ENCODE assay signal across 8 cellular contexts in genomic region chr5:115602585-115603125, GRCh38. TPM values are rescaled to one million over a fixed set of nuclear protein-coding genes. Genes with fewer than 3 reads are reported as not detected.
DNase-seq lines count a peak whose midpoint lies in the region; ATAC-seq and TF ChIP-seq lines count a peak whose summit lies in the region.

No MANE protein-coding gene starts in this region.

- intact Hi-C loops in ascending aorta (cut with DNase I): loop anchor here (1.0 kb wide), 1 partner anchor 23 kb away; no protein-coding TSS in a partner anchor
- intact Hi-C loops in testis (cut with DNase I; ENCODE audit: low total_unique reads): no loop called here

- no peak for TF ChIP-seq CTCF in ascending aorta (IDR thresholded peaks at IDR 0.05)
- no peak for TF ChIP-seq CTCF in kidney epithelial cell (IDR thresholded peaks at IDR 0.05; ENCODE audit: insufficient read depth, low read length, poor library complexity, severe bottlenecking)
- TF ChIP-seq CTCF in testis (IDR thresholded peaks at IDR 0.05): no peak

- H3K27me3 ChIP-seq in ascending aorta (no peaks in the 10 kb centered on the region), kidney epithelial cell (ENCODE audit: control insufficient read depth, insufficient read depth, low read length) (no peaks in the 10 kb centered on the region), testis (no peaks in the 10 kb centered on the region)

- peaks cover 0 to 14% of the 10 kb centered on the region in 2 donors for H3K4me1 ChIP-seq in ascending aorta
- peaks cover 10% of the 10 kb centered on the region for H3K4me1 ChIP-seq in testis

- peak overlapping the region; percentile 93 to 95 for H3K27ac ChIP-seq in ascending aorta
- peak overlapping the region; percentile 78 to 95 for H3K27ac ChIP-seq in testis

- 17 to 27% methylated on average over 11 of the region's 11 CpGs for WGBS in testis, 2 donors

- ATAC-seq in HG03159 (IDR thresholded peaks at IDR 0.05; ENCODE audit: unreplicated experiment) (peak; percentile 4), GM18858 (IDR thresholded peaks at IDR 0.05; ENCODE audit: unreplicated experiment) (no peak)

- DNase-seq in NCI-H1417 (lab: John Stamatoyannopoulos, UW): peak in 2 of 3 experiments; percentile 1 to 14
- no peak for DNase-seq in NCI-H1417 treated with DMSO at 0.1 percent for 48 hours (lab: John Stamatoyannopoulos, UW)
- DNase-seq in ascending aorta (ENCODE audit: low spot score in 2 of 2): no peak
- DNase-seq in kidney epithelial cell (ENCODE audit: low read depth): no peak
- no peak for DNase-seq in testis
- DNase-seq in OCI-M1 (lab: John Stamatoyannopoulos, UW): no peak

- peak overlapping the region; percentile 77 to 88 for H3K4me3 ChIP-seq in ascending aorta
- peak overlapping the region; percentile 55 for H3K4me3 ChIP-seq in kidney epithelial cell (ENCODE audit: low read depth, low read length)
- H3K4me3 ChIP-seq in testis: peak overlapping the region; percentile 80 to 84

- no peak for TF ChIP-seq POLR2A in testis (IDR thresholded peaks at IDR 0.05)

- no peaks in the 10 kb centered on the region for H3K36me3 ChIP-seq in ascending aorta
- H3K36me3 ChIP-seq in kidney epithelial cell (ENCODE audit: control insufficient read depth, insufficient read depth, low read length): no peaks in the 10 kb centered on the region
- no peaks in the 10 kb centered on the region for H3K36me3 ChIP-seq in testis (ENCODE audit: low read depth, missing control alignments)

- no peaks in the 10 kb centered on the region for H3K9me3 ChIP-seq in ascending aorta
- H3K9me3 ChIP-seq in testis: no peaks in the 10 kb centered on the region

RNA-seq across cellular contexts. Expression of gene TICAM2, which starts 0.4 kb away (rescaled TPM):
- 0.53 TPM for total RNA-seq in ascending aorta
- 0.55 and 2.3 TPM in 2 replicates for total RNA-seq in kidney epithelial cell
- under 1 TPM in 1 of 2 donors, not detected in 1; 0.68 TPM for total RNA-seq in testis
- 1.1 TPM for polyA plus RNA-seq in testis (ENCODE audit: insufficient read depth, low read depth, low replicate concordance)

RNA-seq across cellular contexts. Expression of gene TMED7, which starts 23.2 kb away (rescaled TPM):
- total RNA-seq in ascending aorta: 52.0 TPM
- 119 and 121 TPM in 2 replicates for total RNA-seq in kidney epithelial cell
- total RNA-seq in testis: 100 to 1,000 TPM in 1 of 2 donors, 10 to 100 TPM in 1; 89.3 to 119 TPM
- polyA plus RNA-seq in testis (ENCODE audit: insufficient read depth, low read depth, low replicate concordance): 43.6 TPM

RNA-seq across cellular contexts. Expression of gene FEM1C, which starts 58.1 kb away (rescaled TPM):
- total RNA-seq in ascending aorta: 11.1 TPM
- 15.9 and 18.9 TPM in 2 replicates for total RNA-seq in kidney epithelial cell
- total RNA-seq in testis: 10 to 100 TPM; 20.0 to 28.7 TPM
- 25.9 TPM for polyA plus RNA-seq in testis (ENCODE audit: insufficient read depth, low read depth, low replicate concordance)

Comparison
In these comparisons a context has a peak if more than half of its experiments do, and no peak if none do; other contexts are left out.
1. DNase-seq: peak in NCI-H1417 (2 of 3); none in NCI-H1417 treated with DMSO at 0.1 percent for 48 hours (single experiment), ascending aorta (0 of 2), kidney epithelial cell (single experiment), testis (single experiment) and OCI-M1 (single experiment).
2. Peak in every context shown above with its lines, with median percentiles within 50 percentile points of each other: H3K4me3 ChIP-seq.